In the genomic region with DNA sequence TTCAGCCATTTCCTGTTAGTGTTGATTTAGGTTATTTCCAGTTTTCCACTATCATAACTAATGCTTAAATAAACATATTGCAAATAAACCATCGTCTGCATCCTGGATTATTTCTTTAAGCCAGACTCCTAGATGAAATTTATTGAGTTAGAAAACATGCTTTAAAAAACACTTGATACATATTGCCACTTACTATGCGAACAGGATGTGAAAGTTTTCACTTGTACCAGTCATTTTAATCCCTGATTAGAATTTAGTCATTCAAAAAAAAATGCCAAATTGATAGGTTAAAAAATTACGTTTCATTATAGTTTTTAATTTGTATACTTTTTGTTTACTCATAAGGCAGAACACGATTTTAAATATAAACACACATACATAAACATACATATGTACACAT, we compare ENCODE assay signal across 21 cellular contexts.
"Had no signal": no experiment of that assay in that cellular context is flagged by ENCODE, and none has a peak within 500 bp of the region (broad histone marks: within the 10 kb centered on the region; RNA-seq: fewer than 3 reads in every experiment).

No MANE protein-coding gene starts in this region.

- DNase-seq: dermis blood vessel endothelial cell; endodermal cell; erythroblast; foreskin keratinocyte; immature natural killer cell; left ventricle myocardium inferior; lower lobe of right lung; midbrain; psoas muscle; retina; right lobe of liver; stimulated activated CD4-positive, alpha-beta T cell treated with anti-CD3 and anti-CD28 coated beads, Interleukin-2, amount 100 ng/mL, for 24 hours; stimulated activated CD4-positive, alpha-beta T cell treated with anti-CD3 and anti-CD28 coated beads, Interleukin-4, amount 100 ng/mL, for 4 hours; stimulated activated naive B cell treated with anti-CD40 and anti-IgM and Interleukin-4, amounts not matched to agents 10 μg/mL and 1 μg/mL and 100 μg/mL, for 72 hours; stimulated activated naive CD8-positive, alpha-beta T cell treated with anti-CD3 and anti-CD28 coated beads, Interleukin-15, amount 100 ng/mL, for 72 hours; testis had no signal

- H3K36me3 ChIP-seq: left ventricle myocardium inferior, lower lobe of right lung, neutrophil, right lobe of liver, tibial nerve had no signal

- H3K27me3 Mint-ChIP-seq: memory B cell; stimulated activated naive B cell treated with anti-CD40 and anti-IgM and Interleukin-4, amounts not matched to agents 10 μg/mL and 1 μg/mL and 100 μg/mL, for 72 hours had no signal

- FAIRE-seq: endothelial cell of umbilical vein, keratinocyte had no signal

- H3K9me3 ChIP-seq: left ventricle myocardium inferior, lower lobe of right lung, neutrophil, psoas muscle, right lobe of liver, testis, tibial nerve had no signal

- H3K27ac Mint-ChIP-seq: endodermal cell; immature natural killer cell; memory B cell; stimulated activated naive B cell treated with anti-CD40 and anti-IgM and Interleukin-4, amounts not matched to agents 10 μg/mL and 1 μg/mL and 100 μg/mL, for 72 hours had no signal

- H3K9me3 Mint-ChIP-seq: endodermal cell; immature natural killer cell; memory B cell; stimulated activated naive CD8-positive, alpha-beta T cell treated with anti-CD3 and anti-CD28 coated beads, Interleukin-15, amount 100 ng/mL, for 72 hours had no signal

- H3K27ac ChIP-seq: foreskin keratinocyte, left ventricle myocardium inferior, lower lobe of right lung, neutrophil, psoas muscle, right lobe of liver, testis, tibial nerve had no signal

- H3K4me1 ChIP-seq: psoas muscle, right lobe of liver, testis had no signal

- H3K4me3 ChIP-seq: left ventricle myocardium inferior, lower lobe of right lung, psoas muscle, right lobe of liver, testis, tibial nerve had no signal

- H3K4me3 Mint-ChIP-seq: endodermal cell; immature natural killer cell; memory B cell; stimulated activated naive B cell treated with anti-CD40 and anti-IgM and Interleukin-4, amounts not matched to agents 10 μg/mL and 1 μg/mL and 100 μg/mL, for 72 hours; stimulated activated naive CD8-positive, alpha-beta T cell treated with anti-CD3 and anti-CD28 coated beads, Interleukin-15, amount 100 ng/mL, for 72 hours had no signal

- ATAC-seq: foreskin keratinocyte; lower lobe of right lung; psoas muscle; right lobe of liver; stimulated activated naive B cell treated with anti-CD40 and anti-IgM and Interleukin-4, amounts not matched to agents 10 μg/mL and 1 μg/mL and 100 μg/mL, for 72 hours; stimulated activated naive CD8-positive, alpha-beta T cell treated with anti-CD3 and anti-CD28 coated beads, Interleukin-15, amount 100 ng/mL, for 72 hours had no signal

- H3K36me3 Mint-ChIP-seq: immature natural killer cell; memory B cell; stimulated activated naive B cell treated with anti-CD40 and anti-IgM and Interleukin-4, amounts not matched to agents 10 μg/mL and 1 μg/mL and 100 μg/mL, for 72 hours had no signal

- H3K27me3 ChIP-seq: foreskin keratinocyte, neutrophil, right lobe of liver, testis, tibial nerve had no signal
